In genomic region chr9:129612815-129613519, GRCh38 we compare ENCODE assay signal across 21 cellular contexts. TPM values are rescaled to one million over a fixed set of nuclear protein-coding genes. Genes with fewer than 3 reads are reported as not detected.
DNase-seq lines count a peak whose midpoint lies in the region; ATAC-seq, FAIRE-seq and TF ChIP-seq lines count a peak whose summit lies in the region.
"Had no signal": no experiment of that assay in that cellular context is flagged by ENCODE, and none has a peak within 500 bp of the region (broad histone marks: within the 10 kb centered on the region; RNA-seq: fewer than 3 reads in every experiment).

No MANE protein-coding gene starts in this region.

- H3K9me3 ChIP-seq in HepG2 (ENCODE audit: low read length), result no peaks in the 10 kb centered on the region
- H3K9me3 ChIP-seq in right lobe of liver, result no peaks in the 10 kb centered on the region
- H3K9me3 ChIP-seq in neural progenitor cell (ENCODE audit: low read depth), result no peaks in the 10 kb centered on the region
- H3K9me3 ChIP-seq in naive thymus-derived CD4-positive, alpha-beta T cell (ENCODE audit: control insufficient read depth in 2 of 3, low read length in 3 of 3), result no peaks in the 10 kb centered on the region

- TF ChIP-seq RAD21 in HepG2 (CRISPR knock-in tag; IDR thresholded peaks at IDR 0.05), result no peak

- no peak for TF ChIP-seq CTCF in HepG2 (CRISPR knock-in tag; IDR thresholded peaks at IDR 0.05)
- no peak for TF ChIP-seq CTCF in right lobe of liver (IDR thresholded peaks at IDR 0.05)
- TF ChIP-seq CTCF in neural progenitor cell (IDR thresholded peaks at IDR 0.05), result no peak

- DNase-seq in HepG2 (ENCODE audit: low spot score), result no peak
- DNase-seq in right lobe of liver, result no peak
- DNase-seq in neural progenitor cell (ENCODE audit: low spot score), result no peak
- DNase-seq in AML-193 (lab: John Stamatoyannopoulos, UW), result no peak
- DNase-seq in naive thymus-derived CD4-positive, alpha-beta T cell, result no peak
- no peak for DNase-seq in activated naive CD4-positive, alpha-beta T cell treated with anti-CD3 and anti-CD28 coated beads for 36 hours
- DNase-seq: activated B cell treated with CpG ODN at 0.5 μM for 24 hours; activated T-cell treated with anti-CD3 and anti-CD28 coated beads, Interleukin-2, amount 50 U/mL, for 72 hours; brain microvascular endothelial cell; GOT3; NCI-H1105 treated with DMSO at 0.1 percent for 48 hours; NCI-H2171; NCI-H774; stimulated activated CD4-positive, alpha-beta T cell treated with anti-CD3 and anti-CD28 coated beads, Interleukin-12 subunit alpha, Interleukin-12 subunit beta, amount 100 ng/mL, for 4 hours had no signal

- peaks cover 8% of the 10 kb centered on the region for H3K27me3 Mint-ChIP-seq in neural progenitor cell (ENCODE audit: insufficient read depth, low read depth)
- H3K27me3 Mint-ChIP-seq in naive thymus-derived CD4-positive, alpha-beta T cell, result peaks cover 0 to 12% (median 0%) of the 10 kb centered on the region in 5 donors
- no peaks in the 10 kb centered on the region for H3K27me3 Mint-ChIP-seq in activated naive CD4-positive, alpha-beta T cell treated with anti-CD3 and anti-CD28 coated beads for 36 hours (ENCODE audit: low read depth)

- H3K4me1 ChIP-seq in HepG2 (ENCODE audit: insufficient read depth, low read length) (peaks cover 39% of the 10 kb centered on the region), right lobe of liver (peaks cover 0 to 11% (median 3%) of the 10 kb centered on the region in 4 donors), neural progenitor cell (peaks cover 17% of the 10 kb centered on the region)
- peaks cover 12 to 14% of the 10 kb centered on the region in 2 donors for H3K4me1 ChIP-seq in naive thymus-derived CD4-positive, alpha-beta T cell (ENCODE audit: control insufficient read depth in 2 of 2, insufficient read depth in 2 of 2, low read length in 2 of 2)

- ATAC-seq in HepG2, result no peak
- no peak for ATAC-seq in right lobe of liver
- no peak for ATAC-seq in naive thymus-derived CD4-positive, alpha-beta T cell
- no peak for ATAC-seq in HG02981 (IDR thresholded peaks at IDR 0.05; ENCODE audit: unreplicated experiment)
- ATAC-seq: activated naive CD4-positive, alpha-beta T cell treated with anti-CD3 and anti-CD28 coated beads, Interleukin-2, amount 50 U/mL, for 72 hours; activated T-cell treated with anti-CD3 and anti-CD28 coated beads, Interleukin-2, amount 50 U/mL, for 72 hours; esophagus mucosa had no signal

- H3K27me3 ChIP-seq in HepG2 (ENCODE audit: control insufficient read depth in 1 of 2, insufficient read depth in 2 of 2, low read length in 2 of 2) (no peaks in the 10 kb centered on the region), right lobe of liver (no peaks in the 10 kb centered on the region), neural progenitor cell (peaks cover 3% of the 10 kb centered on the region)
- H3K27me3 ChIP-seq in naive thymus-derived CD4-positive, alpha-beta T cell (ENCODE audit: control insufficient read depth in 2 of 2, insufficient read depth in 2 of 2, low read length in 2 of 2), result no peaks in the 10 kb centered on the region
- H3K27me3 ChIP-seq: brain microvascular endothelial cell had no signal

- 69% methylated on average over 6 of the region's 15 CpGs for WGBS in HepG2 (ENCODE audit: low lambda C conversion rate)
- no CpG with 5 or more reads among the region's 15 CpGs for WGBS in right lobe of liver (ENCODE audit: insufficient coverage, low coverage, low lambda C conversion rate, missing lambda C conversion rate)

- no peak overlapping the region for H3K4me3 Mint-ChIP-seq in neural progenitor cell
- no peak overlapping the region for H3K4me3 Mint-ChIP-seq in naive thymus-derived CD4-positive, alpha-beta T cell
- H3K4me3 Mint-ChIP-seq in activated naive CD4-positive, alpha-beta T cell treated with anti-CD3 and anti-CD28 coated beads for 36 hours, result no peak overlapping the region
- H3K4me3 Mint-ChIP-seq: activated B cell treated with CpG ODN at 0.5 μM for 24 hours; activated T-cell treated with anti-CD3 and anti-CD28 coated beads, Interleukin-2, amount 50 U/mL, for 72 hours had no signal

- H3K4me1 Mint-ChIP-seq in neural progenitor cell, result peaks cover 32% of the 10 kb centered on the region
- H3K4me1 Mint-ChIP-seq in naive thymus-derived CD4-positive, alpha-beta T cell, result peaks cover 7 to 28% (median 17%) of the 10 kb centered on the region in 7 donors
- peaks cover 15% of the 10 kb centered on the region for H3K4me1 Mint-ChIP-seq in activated naive CD4-positive, alpha-beta T cell treated with anti-CD3 and anti-CD28 coated beads for 36 hours (ENCODE audit: low read depth)

- no peaks in the 10 kb centered on the region for H3K36me3 Mint-ChIP-seq in neural progenitor cell
- H3K36me3 Mint-ChIP-seq in naive thymus-derived CD4-positive, alpha-beta T cell, result no peaks in the 10 kb centered on the region
- no peaks in the 10 kb centered on the region for H3K36me3 Mint-ChIP-seq in activated naive CD4-positive, alpha-beta T cell treated with anti-CD3 and anti-CD28 coated beads for 36 hours (ENCODE audit: low read depth)
- H3K36me3 Mint-ChIP-seq: activated naive CD4-positive, alpha-beta T cell treated with anti-CD3 and anti-CD28 coated beads, Interleukin-2, amount 50 U/mL, for 72 hours had no signal

- H3K9me3 Mint-ChIP-seq in neural progenitor cell, result no peaks in the 10 kb centered on the region
- H3K9me3 Mint-ChIP-seq in naive thymus-derived CD4-positive, alpha-beta T cell, result no peaks in the 10 kb centered on the region
- no peaks in the 10 kb centered on the region for H3K9me3 Mint-ChIP-seq in activated naive CD4-positive, alpha-beta T cell treated with anti-CD3 and anti-CD28 coated beads for 36 hours
- H3K9me3 Mint-ChIP-seq: activated B cell treated with CpG ODN at 0.5 μM for 24 hours; activated naive CD4-positive, alpha-beta T cell treated with anti-CD3 and anti-CD28 coated beads, Interleukin-2, amount 50 U/mL, for 72 hours; activated T-cell treated with anti-CD3 and anti-CD28 coated beads, Interleukin-2, amount 50 U/mL, for 72 hours had no signal

- peaks cover 24% of the 10 kb centered on the region for H3F3A ChIP-seq in neural progenitor cell (ENCODE audit: low read depth)

- H3K9ac ChIP-seq in HepG2 (ENCODE audit: insufficient read depth, low read depth, low read length) (no peak overlapping the region), neural progenitor cell (no peak overlapping the region)
- H3K9ac ChIP-seq: KMS-11, parathyroid adenoma had no signal

- H3K36me3 ChIP-seq in HepG2 (replicated peaks in 1 of 2; ENCODE audit: control insufficient read depth in 1 of 2, insufficient read depth in 2 of 2, low read length in 2 of 2) (no peaks in the 10 kb centered on the region; a peak in 1 of 5 replicates), right lobe of liver (no peaks in the 10 kb centered on the region), neural progenitor cell (no peaks in the 10 kb centered on the region)
- H3K36me3 ChIP-seq in naive thymus-derived CD4-positive, alpha-beta T cell (ENCODE audit: control insufficient read depth in 2 of 3, insufficient read depth in 3 of 3, low read length in 3 of 3), result no peaks in the 10 kb centered on the region
- H3K36me3 ChIP-seq: brain microvascular endothelial cell had no signal

- H3K79me2 ChIP-seq in HepG2 (ENCODE audit: insufficient read depth, low read length), result no peaks in the 10 kb centered on the region
- H3K79me2 ChIP-seq in neural progenitor cell (ENCODE audit: low read depth), result no peaks in the 10 kb centered on the region
- H3K79me2 ChIP-seq: parathyroid adenoma had no signal

- in situ Hi-C loops in HepG2 (cut with HindIII; ENCODE audit: extremely low pct_ligation_motif_present, low pct_unique_long_range_greater_than_20kb), result loop anchor here (10.0 kb wide), 3 partner anchors 118 to 438 kb away; partner anchors contain the start of gene IER5L

- H3K27ac ChIP-seq in HepG2 (ENCODE audit: extremely low read length, insufficient read depth, low read length), result no peak overlapping the region
- H3K27ac ChIP-seq in right lobe of liver, result no peak overlapping the region
- H3K27ac ChIP-seq in cingulate gyrus (ENCODE audit: low read depth, low read length), result peak overlapping the region; percentile 96
- H3K27ac ChIP-seq in neural progenitor cell, result no peak overlapping the region
- no peak overlapping the region for H3K27ac ChIP-seq in naive thymus-derived CD4-positive, alpha-beta T cell (ENCODE audit: low read depth, low read length)
- H3K27ac ChIP-seq: brain microvascular endothelial cell, KMS-11, parathyroid adenoma had no signal

- intact Hi-C loops in HepG2 (cut with micrococcal nuclease; ENCODE audit: unreplicated experiment), result no loop called here
- intact Hi-C loops in right lobe of liver (cut with DNase I), result loop anchor here in 1 of 2 donors (10.0 kb wide), 1 partner anchor 458 kb away; no protein-coding TSS in a partner anchor
- intact Hi-C loops in naive thymus-derived CD4-positive, alpha-beta T cell (cut with micrococcal nuclease), result no loop called here
- intact Hi-C loops in activated naive CD4-positive, alpha-beta T cell treated with anti-CD3 and anti-CD28 coated beads for 36 hours (cut with micrococcal nuclease), result no loop called here

- TF ChIP-seq EP300 in HepG2 (IDR thresholded peaks at IDR 0.05; ENCODE audit: low read depth in 2 of 2, low read length in 2 of 2) (no peak), HepG2 (CRISPR knock-in tag; IDR thresholded peaks at IDR 0.05; ENCODE audit: borderline replicate concordance) (no peak)

- CTCF ChIA-PET in HepG2 (lab: Yijun Ruan, JAX; ENCODE audit: low intra/inter-chr PET ratio, low total read pairs), result interaction anchor here (2.9 kb wide), 1 partner anchor 474 kb away, joined by 13 read pairs; no protein-coding TSS in a partner anchor
- CTCF ChIA-PET in naive thymus-derived CD4-positive, alpha-beta T cell (lab: Charles Lee), result interaction anchor here (0.6 to 3.0 kb wide), 5 partner anchors 11 to 482 kb away, joined by 6 to 23 read pairs (median 19); no protein-coding TSS in a partner anchor
- CTCF ChIA-PET in activated naive CD4-positive, alpha-beta T cell treated with anti-CD3 and anti-CD28 coated beads for 36 hours (lab: Charles Lee), result interaction anchor here (1.0 to 3.2 kb wide), 3 partner anchors 10 to 170 kb away, joined by 4 to 42 read pairs (median 4); partner anchors contain the start of gene C9orf50

- POLR2A ChIA-PET in HepG2 (lab: Yijun Ruan, JAX), result no interaction called here
- POLR2A ChIA-PET in naive thymus-derived CD4-positive, alpha-beta T cell (lab: Charles Lee), result interaction anchor here (0.6 kb wide), 1 partner anchor 363 kb away, joined by 3 read pairs; no protein-coding TSS in a partner anchor

- H3K4me3 ChIP-seq in HepG2 (replicated peaks in 1 of 3; ENCODE audit: insufficient read depth in 1 of 3, low read depth in 2 of 3, low read length in 3 of 3) (no peak overlapping the region), right lobe of liver (no peak overlapping the region), neural progenitor cell (no peak overlapping the region)
- H3K4me3 ChIP-seq in naive thymus-derived CD4-positive, alpha-beta T cell (ENCODE audit: low read length), result no peak overlapping the region

- H4K20me1 ChIP-seq in HepG2 (ENCODE audit: insufficient read depth, low read length) (peaks cover 3% of the 10 kb centered on the region; the same call in 1 of the 2 replicates), neural progenitor cell (ENCODE audit: low read depth) (no peaks in the 10 kb centered on the region)

- H3K27ac Mint-ChIP-seq in neural progenitor cell, result no peak overlapping the region
- no peak overlapping the region for H3K27ac Mint-ChIP-seq in naive thymus-derived CD4-positive, alpha-beta T cell
- H3K27ac Mint-ChIP-seq in activated naive CD4-positive, alpha-beta T cell treated with anti-CD3 and anti-CD28 coated beads for 36 hours, result no peak overlapping the region
- H3K27ac Mint-ChIP-seq: activated B cell treated with CpG ODN at 0.5 μM for 24 hours; activated naive CD4-positive, alpha-beta T cell treated with anti-CD3 and anti-CD28 coated beads, Interleukin-2, amount 50 U/mL, for 72 hours; activated T-cell treated with anti-CD3 and anti-CD28 coated beads, Interleukin-2, amount 50 U/mL, for 72 hours had no signal

- H2AFZ ChIP-seq in HepG2 (ENCODE audit: low read length) (no peak overlapping the region), neural progenitor cell (replicated peaks) (no peak overlapping the region)
- H2AFZ ChIP-seq: parathyroid adenoma had no signal

- BruUV-seq in HepG2 (replicated peaks; lab: Mats Ljungman, UMichigan), result no TSS peak

- no peak for TF ChIP-seq POLR2A in HepG2 (IDR thresholded peaks at IDR 0.05; ENCODE audit: insufficient read depth in 1 of 2, low read depth in 2 of 2, low read length in 2 of 2)
- TF ChIP-seq POLR2A in right lobe of liver (IDR thresholded peaks at IDR 0.05), result no peak

- FAIRE-seq in HepG2 (lab: Jason Lieb, UNC), result no peak

- H3K4me2 ChIP-seq in HepG2 (ENCODE audit: low read depth, low read length) (no peak overlapping the region), neural progenitor cell (peak overlapping the region; percentile 50)
- H3K4me2 ChIP-seq: KMS-11 had no signal

RNA-seq across cellular contexts. Expression of gene C9orf50, which starts 7.9 kb away (rescaled TPM):
- total RNA-seq in HepG2 (2016; rRNA removed; fragmentation: Illumina TruSeq; extraction: Trizol), result not detected in 2 replicates
- not detected in 2 replicates for total RNA-seq in HepG2 (2016; cell fraction: cytosol; rRNA removed; fragmentation: Illumina TruSeq; extraction: Trizol; ENCODE audit: low read depth)
- total RNA-seq in HepG2 (2016; cell fraction: insoluble cytoplasmic fraction; rRNA removed; fragmentation: Illumina TruSeq; extraction: Trizol), result not detected in 2 replicates
- total RNA-seq in HepG2 (2016; cell fraction: membrane; rRNA removed; fragmentation: Illumina TruSeq; extraction: Trizol), result not detected in 2 replicates
- not detected in 2 replicates for total RNA-seq in HepG2 (2016; cell fraction: nucleus; rRNA removed; fragmentation: Illumina TruSeq; extraction: Trizol)
- not detected in 2 replicates for polyA plus RNA-seq in HepG2 (2011; rRNA removed)
- polyA plus RNA-seq in HepG2 (2011; cell fraction: cytosol; rRNA removed), result not detected in 2 replicates
- 0.10 TPM in 1 of 2 replicates, not detected in the other for polyA plus RNA-seq in HepG2 (2011; cell fraction: nucleus; rRNA removed)
- polyA plus RNA-seq in HepG2 (2012), result not detected in 2 replicates
- polyA plus RNA-seq in HepG2 (2016; cell fraction: cytosol; fragmentation: Illumina TruSeq; extraction: Trizol; ENCODE audit: low read depth), result not detected in 2 replicates
- not detected in 2 replicates for polyA plus RNA-seq in HepG2 (2016; cell fraction: insoluble cytoplasmic fraction; fragmentation: Illumina TruSeq; extraction: Trizol; ENCODE audit: low read depth)
- polyA plus RNA-seq in HepG2 (2016; cell fraction: membrane; fragmentation: Illumina TruSeq; extraction: Trizol; ENCODE audit: low read depth), result not detected in 2 replicates
- not detected in 2 replicates for polyA plus RNA-seq in HepG2 (2016; cell fraction: nucleus; fragmentation: Illumina TruSeq; extraction: Trizol; ENCODE audit: insufficient read depth, low read depth)
- not detected in 2 replicates for polyA minus RNA-seq in HepG2 (2011; rRNA and poly(A)+ RNA removed; ENCODE audit: low replicate concordance)
- not detected in 2 replicates for polyA minus RNA-seq in HepG2 (2011; cell fraction: cytosol; rRNA and poly(A)+ RNA removed)
- polyA minus RNA-seq in HepG2 (2011; cell fraction: nucleus; rRNA and poly(A)+ RNA removed), result not detected in 2 replicates
- not detected for total RNA-seq in right lobe of liver
- not detected in 2 replicates for total RNA-seq in neural progenitor cell (ENCODE audit: low replicate concordance)
- not detected for total RNA-seq in naive thymus-derived CD4-positive, alpha-beta T cell
- not detected for polyA plus RNA-seq in naive thymus-derived CD4-positive, alpha-beta T cell
- not detected for total RNA-seq in activated naive CD4-positive, alpha-beta T cell treated with anti-CD3 and anti-CD28 coated beads for 36 hours
- total RNA-seq: activated B cell treated with CpG ODN at 0.5 μM for 24 hours, esophagus mucosa had no signal
- polyA plus RNA-seq: liver had no signal

RNA-seq across cellular contexts. Expression of gene NTMT1, which starts 13.0 kb away (rescaled TPM):
- total RNA-seq in HepG2 (2016; rRNA removed; fragmentation: Illumina TruSeq; extraction: Trizol), result 51.0 and 53.8 TPM in 2 replicates
- 18.8 and 21.6 TPM in 2 replicates for total RNA-seq in HepG2 (2016; cell fraction: cytosol; rRNA removed; fragmentation: Illumina TruSeq; extraction: Trizol; ENCODE audit: low read depth)
- 51.4 and 52.7 TPM in 2 replicates for total RNA-seq in HepG2 (2016; cell fraction: insoluble cytoplasmic fraction; rRNA removed; fragmentation: Illumina TruSeq; extraction: Trizol)
- total RNA-seq in HepG2 (2016; cell fraction: membrane; rRNA removed; fragmentation: Illumina TruSeq; extraction: Trizol), result 27.5 and 28.2 TPM in 2 replicates
- 24.5 and 26.0 TPM in 2 replicates for total RNA-seq in HepG2 (2016; cell fraction: nucleus; rRNA removed; fragmentation: Illumina TruSeq; extraction: Trizol)
- 49.1 and 52.7 TPM in 2 replicates for polyA plus RNA-seq in HepG2 (2011; rRNA removed)
- 51.6 and 54.5 TPM in 2 replicates for polyA plus RNA-seq in HepG2 (2011; cell fraction: cytosol; rRNA removed)
- 33.4 and 35.2 TPM in 2 replicates for polyA plus RNA-seq in HepG2 (2011; cell fraction: nucleus; rRNA removed)
- polyA plus RNA-seq in HepG2 (2012), result 25.7 and 35.9 TPM in 2 replicates
- 25.5 and 33.2 TPM in 2 replicates for polyA plus RNA-seq in HepG2 (2016; cell fraction: cytosol; fragmentation: Illumina TruSeq; extraction: Trizol; ENCODE audit: low read depth)
- 70.9 and 81.2 TPM in 2 replicates for polyA plus RNA-seq in HepG2 (2016; cell fraction: insoluble cytoplasmic fraction; fragmentation: Illumina TruSeq; extraction: Trizol; ENCODE audit: low read depth)
- polyA plus RNA-seq in HepG2 (2016; cell fraction: membrane; fragmentation: Illumina TruSeq; extraction: Trizol; ENCODE audit: low read depth), result 24.8 and 34.0 TPM in 2 replicates
- polyA plus RNA-seq in HepG2 (2016; cell fraction: nucleus; fragmentation: Illumina TruSeq; extraction: Trizol; ENCODE audit: insufficient read depth, low read depth), result 54.6 and 61.5 TPM in 2 replicates
- polyA minus RNA-seq in HepG2 (2011; rRNA and poly(A)+ RNA removed; ENCODE audit: low replicate concordance), result 26.8 and 119 TPM in 2 replicates
- polyA minus RNA-seq in HepG2 (2011; cell fraction: cytosol; rRNA and poly(A)+ RNA removed), result 14.8 and 17.0 TPM in 2 replicates
- 15.9 and 18.4 TPM in 2 replicates for polyA minus RNA-seq in HepG2 (2011; cell fraction: nucleus; rRNA and poly(A)+ RNA removed)
- 10 to 100 TPM; 15.6 to 28.3 (median 20.7) TPM for total RNA-seq in right lobe of liver
- 22.2 and 29.8 TPM in 2 replicates for total RNA-seq in neural progenitor cell (ENCODE audit: low replicate concordance)
- 10 to 100 TPM; 31.0 to 50.1 (median 34.2) TPM for total RNA-seq in naive thymus-derived CD4-positive, alpha-beta T cell
- polyA plus RNA-seq in naive thymus-derived CD4-positive, alpha-beta T cell, result 10 to 100 TPM; 49.0 to 58.9 TPM
- total RNA-seq in activated naive CD4-positive, alpha-beta T cell treated with anti-CD3 and anti-CD28 coated beads for 36 hours, result 10 to 100 TPM; 58.6 to 59.3 TPM

RNA-seq across cellular contexts. Expression of gene ASB6, which starts 29.0 kb away (rescaled TPM):
- total RNA-seq in HepG2 (2016; rRNA removed; fragmentation: Illumina TruSeq; extraction: Trizol), result 8.2 and 8.3 TPM in 2 replicates
- 1.6 and 1.8 TPM in 2 replicates for total RNA-seq in HepG2 (2016; cell fraction: cytosol; rRNA removed; fragmentation: Illumina TruSeq; extraction: Trizol; ENCODE audit: low read depth)
- total RNA-seq in HepG2 (2016; cell fraction: insoluble cytoplasmic fraction; rRNA removed; fragmentation: Illumina TruSeq; extraction: Trizol), result 6.6 and 9.5 TPM in 2 replicates
- 5.0 and 6.5 TPM in 2 replicates for total RNA-seq in HepG2 (2016; cell fraction: membrane; rRNA removed; fragmentation: Illumina TruSeq; extraction: Trizol)
- total RNA-seq in HepG2 (2016; cell fraction: nucleus; rRNA removed; fragmentation: Illumina TruSeq; extraction: Trizol), result 7.3 TPM in 2 replicates
- polyA plus RNA-seq in HepG2 (2011; rRNA removed), result 8.4 and 10.8 TPM in 2 replicates
- polyA plus RNA-seq in HepG2 (2011; cell fraction: cytosol; rRNA removed), result 6.1 and 7.8 TPM in 2 replicates
- 22.8 and 23.1 TPM in 2 replicates for polyA plus RNA-seq in HepG2 (2011; cell fraction: nucleus; rRNA removed)
- polyA plus RNA-seq in HepG2 (2012), result 4.2 and 5.8 TPM in 2 replicates
- 1.0 and 1.8 TPM in 2 replicates for polyA plus RNA-seq in HepG2 (2016; cell fraction: cytosol; fragmentation: Illumina TruSeq; extraction: Trizol; ENCODE audit: low read depth)
- 7.0 and 8.8 TPM in 2 replicates for polyA plus RNA-seq in HepG2 (2016; cell fraction: insoluble cytoplasmic fraction; fragmentation: Illumina TruSeq; extraction: Trizol; ENCODE audit: low read depth)
- 3.2 TPM in 2 replicates for polyA plus RNA-seq in HepG2 (2016; cell fraction: membrane; fragmentation: Illumina TruSeq; extraction: Trizol; ENCODE audit: low read depth)
- 17.2 and 17.7 TPM in 2 replicates for polyA plus RNA-seq in HepG2 (2016; cell fraction: nucleus; fragmentation: Illumina TruSeq; extraction: Trizol; ENCODE audit: insufficient read depth, low read depth)
- polyA minus RNA-seq in HepG2 (2011; rRNA and poly(A)+ RNA removed; ENCODE audit: low replicate concordance), result 10.0 and 29.3 TPM in 2 replicates
- polyA minus RNA-seq in HepG2 (2011; cell fraction: cytosol; rRNA and poly(A)+ RNA removed), result 2.7 and 3.2 TPM in 2 replicates
- 5.0 and 5.6 TPM in 2 replicates for polyA minus RNA-seq in HepG2 (2011; cell fraction: nucleus; rRNA and poly(A)+ RNA removed)
- total RNA-seq in right lobe of liver, result 1 to 10 TPM; 4.5 to 9.5 (median 5.4) TPM
- 9.2 and 21.1 TPM in 2 replicates for total RNA-seq in neural progenitor cell (ENCODE audit: low replicate concordance)
- 10 to 100 TPM; 25.0 to 33.2 (median 28.1) TPM for total RNA-seq in naive thymus-derived CD4-positive, alpha-beta T cell
- polyA plus RNA-seq in naive thymus-derived CD4-positive, alpha-beta T cell, result 10 to 100 TPM; 18.5 to 40.9 TPM
- total RNA-seq in activated naive CD4-positive, alpha-beta T cell treated with anti-CD3 and anti-CD28 coated beads for 36 hours, result 10 to 100 TPM; 13.0 to 13.8 TPM

RNA-seq across cellular contexts. Expression of gene PRRX2, which starts 52.5 kb away (rescaled TPM):
- total RNA-seq in HepG2 (2016; rRNA removed; fragmentation: Illumina TruSeq; extraction: Trizol), result not detected in 2 replicates
- total RNA-seq in HepG2 (2016; cell fraction: cytosol; rRNA removed; fragmentation: Illumina TruSeq; extraction: Trizol; ENCODE audit: low read depth), result not detected in 2 replicates
- not detected in 2 replicates for total RNA-seq in HepG2 (2016; cell fraction: insoluble cytoplasmic fraction; rRNA removed; fragmentation: Illumina TruSeq; extraction: Trizol)
- total RNA-seq in HepG2 (2016; cell fraction: membrane; rRNA removed; fragmentation: Illumina TruSeq; extraction: Trizol), result not detected in 2 replicates
- not detected in 2 replicates for total RNA-seq in HepG2 (2016; cell fraction: nucleus; rRNA removed; fragmentation: Illumina TruSeq; extraction: Trizol)
- polyA plus RNA-seq in HepG2 (2011; rRNA removed), result 0.05 TPM in 1 of 2 replicates, not detected in the other
- not detected in 2 replicates for polyA plus RNA-seq in HepG2 (2011; cell fraction: cytosol; rRNA removed)
- polyA plus RNA-seq in HepG2 (2011; cell fraction: nucleus; rRNA removed), result not detected in 2 replicates
- not detected in 2 replicates for polyA plus RNA-seq in HepG2 (2012)
- polyA plus RNA-seq in HepG2 (2016; cell fraction: cytosol; fragmentation: Illumina TruSeq; extraction: Trizol; ENCODE audit: low read depth), result not detected in 2 replicates
- polyA plus RNA-seq in HepG2 (2016; cell fraction: insoluble cytoplasmic fraction; fragmentation: Illumina TruSeq; extraction: Trizol; ENCODE audit: low read depth), result not detected in 2 replicates
- polyA plus RNA-seq in HepG2 (2016; cell fraction: membrane; fragmentation: Illumina TruSeq; extraction: Trizol; ENCODE audit: low read depth), result not detected in 2 replicates
- not detected in 2 replicates for polyA plus RNA-seq in HepG2 (2016; cell fraction: nucleus; fragmentation: Illumina TruSeq; extraction: Trizol; ENCODE audit: insufficient read depth, low read depth)
- polyA minus RNA-seq in HepG2 (2011; rRNA and poly(A)+ RNA removed; ENCODE audit: low replicate concordance), result not detected in 2 replicates
- not detected in 2 replicates for polyA minus RNA-seq in HepG2 (2011; cell fraction: cytosol; rRNA and poly(A)+ RNA removed)
- polyA minus RNA-seq in HepG2 (2011; cell fraction: nucleus; rRNA and poly(A)+ RNA removed), result not detected in 2 replicates
- total RNA-seq in right lobe of liver, result not detected
- 1.5 and 5.2 TPM in 2 replicates for total RNA-seq in neural progenitor cell (ENCODE audit: low replicate concordance)
- total RNA-seq in naive thymus-derived CD4-positive, alpha-beta T cell, result 1 to 10 TPM in 1 of 5 experiments, not detected in 4; 1.1 TPM
- polyA plus RNA-seq in naive thymus-derived CD4-positive, alpha-beta T cell, result not detected
- total RNA-seq in activated naive CD4-positive, alpha-beta T cell treated with anti-CD3 and anti-CD28 coated beads for 36 hours, result under 1 TPM; 0.69 to 0.83 TPM
- total RNA-seq: activated B cell treated with CpG ODN at 0.5 μM for 24 hours had no signal
